Comparison of ENCODE assay signal across 9 cellular contexts in genomic region chr17:4375039-4375748, GRCh38. TPM values are rescaled to one million over a fixed set of nuclear protein-coding genes. Genes with fewer than 3 reads are reported as not detected.
DNase-seq lines count a peak whose midpoint lies in the region; ATAC-seq and TF ChIP-seq lines count a peak whose summit lies in the region.
"Had no signal": no experiment of that assay in that cellular context is flagged by ENCODE, and none has a peak within 500 bp of the region (broad histone marks: within the 10 kb centered on the region; RNA-seq: fewer than 3 reads in every experiment).

No MANE protein-coding gene starts in this region.

- TF ChIP-seq POLR2A in GM19099 (IDR thresholded peaks at IDR 0.05; ENCODE audit: extremely low read depth, insufficient read length, low read depth), result peak; percentile 40

- intact Hi-C loops in left cardiac atrium (cut with DNase I), result no loop called here

- ATAC-seq in HG03025 (IDR thresholded peaks at IDR 0.05; ENCODE audit: low FRiP score, unreplicated experiment), result peak; percentile 56
- no peak for ATAC-seq in left cardiac atrium

- peak; percentile 63 to 76 for DNase-seq in activated CD4-positive, alpha-beta T cell treated with anti-CD3 and anti-CD28 coated beads, Interleukin-2, amount 50 U/mL, for 48 hours
- peak; percentile 74 for DNase-seq in stimulated activated CD4-positive, alpha-beta T cell treated with anti-CD3 and anti-CD28 coated beads, Interleukin-1b, Interleukin-23, amount 100 ng/mL, for 48 hours
- DNase-seq in left cardiac atrium, result no peak
- DNase-seq in SK-N-DZ (ENCODE audit: low spot score), result no peak
- no peak for DNase-seq in putamen (ENCODE audit: low spot score)
- no peak for DNase-seq in cortex of kidney (lab: John Stamatoyannopoulos, UW)

RNA-seq across cellular contexts. Expression of gene UBE2G1, which starts 8.7 kb away (rescaled TPM):
- total RNA-seq in left cardiac atrium, result 10 to 100 TPM; 52.7 to 53.4 TPM
- polyA plus RNA-seq in SK-N-DZ (2014; cell fraction: cytosol; rRNA removed), result 89.3 and 113 TPM in 2 replicates
- 42.8 and 63.0 TPM in 2 replicates for polyA plus RNA-seq in SK-N-DZ (2014; cell fraction: nucleus; rRNA removed)

RNA-seq across cellular contexts. Expression of gene SPNS3, which starts 58.5 kb away (rescaled TPM):
- total RNA-seq in left cardiac atrium, result under 1 TPM; 0.42 to 0.59 TPM
- not detected in 2 replicates for polyA plus RNA-seq in SK-N-DZ (2014; cell fraction: cytosol; rRNA removed)
- polyA plus RNA-seq in SK-N-DZ (2014; cell fraction: nucleus; rRNA removed), result not detected in 2 replicates
- total RNA-seq: SJSA1 had no signal

Comparison
In these comparisons a context has a peak if more than half of its experiments do, and no peak if none do; other contexts are left out.
1. DNase-seq: peak in activated CD4-positive, alpha-beta T cell treated with anti-CD3 and anti-CD28 coated beads, Interleukin-2, amount 50 U/mL, for 48 hours (2 of 2) and stimulated activated CD4-positive, alpha-beta T cell treated with anti-CD3 and anti-CD28 coated beads, Interleukin-1b, Interleukin-23, amount 100 ng/mL, for 48 hours (single experiment); none in left cardiac atrium (single experiment), SK-N-DZ (single experiment), putamen (single experiment) and cortex of kidney (single experiment).